ENCODE assay signal across 18 cellular contexts in the genomic region with DNA sequence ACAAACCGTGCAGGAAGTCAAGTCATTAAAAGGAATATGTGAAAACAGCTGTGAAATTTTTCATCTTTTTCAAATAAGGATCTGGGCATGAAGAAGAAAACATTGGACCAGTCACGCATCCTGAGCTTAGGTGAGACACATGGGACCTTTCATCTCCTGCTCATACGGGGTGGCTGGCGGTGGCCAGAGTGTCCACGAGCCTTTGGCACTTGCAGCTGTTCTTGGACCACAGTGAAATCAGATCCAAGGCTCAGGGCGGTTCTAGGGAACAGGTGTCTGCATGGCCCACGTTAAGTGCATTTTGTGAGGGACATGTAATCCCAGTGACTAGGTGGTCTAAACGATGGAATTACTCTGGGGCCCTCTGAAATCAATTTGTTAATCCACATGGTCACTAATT.
DNase-seq lines count a peak whose midpoint lies in the region; ATAC-seq and TF ChIP-seq lines count a peak whose summit lies in the region.
"Had no signal": no experiment of that assay in that cellular context is flagged by ENCODE, and none has a peak within 500 bp of the region (broad histone marks: within the 10 kb centered on the region; RNA-seq: fewer than 3 reads in every experiment).

No MANE protein-coding gene starts in this region.

- intact Hi-C loops in activated CD8-positive, alpha-beta T cell treated with anti-CD3 and anti-CD28 coated beads for 36 hours (cut with micrococcal nuclease), result no loop called here

- no peaks in the 10 kb centered on the region for H3K27me3 ChIP-seq in neutrophil
- H3K27me3 ChIP-seq: BLaER1 had no signal

- peak; percentile 13 for DNase-seq in activated CD8-positive, alpha-beta T cell treated with anti-CD3 and anti-CD28 coated beads, Interleukin-2, amount 10 ng/mL, durations not matched to agents 7 days and 5 days
- no peak for DNase-seq in activated CD8-positive, alpha-beta T cell treated with anti-CD3 and anti-CD28 coated beads for 36 hours
- DNase-seq in left lobe of liver (ENCODE audit: low spot score) (peak; percentile 35), pons (ENCODE audit: low spot score) (no peak), putamen (ENCODE audit: low spot score) (no peak)
- DNase-seq: HFFc6, NCI-H1048, NCI-H146, NCI-H2081 treated with DMSO at 0.1 percent for 48 hours, NCI-H510A, NCI-H774 had no signal

- H3K27me3 Mint-ChIP-seq in activated CD8-positive, alpha-beta T cell treated with anti-CD3 and anti-CD28 coated beads, Interleukin-2, amount 10 ng/mL, durations not matched to agents 7 days and 5 days (ENCODE audit: low read depth), result peaks cover 15% of the 10 kb centered on the region
- peaks cover 3% of the 10 kb centered on the region for H3K27me3 Mint-ChIP-seq in activated CD8-positive, alpha-beta T cell treated with anti-CD3 and anti-CD28 coated beads for 36 hours

- H3K27ac Mint-ChIP-seq in activated CD8-positive, alpha-beta T cell treated with anti-CD3 and anti-CD28 coated beads, Interleukin-2, amount 10 ng/mL, durations not matched to agents 7 days and 5 days, result no peak overlapping the region
- H3K27ac Mint-ChIP-seq in activated CD8-positive, alpha-beta T cell treated with anti-CD3 and anti-CD28 coated beads for 36 hours, result no peak overlapping the region

- no peak for ATAC-seq in activated CD8-positive, alpha-beta T cell treated with anti-CD3 and anti-CD28 coated beads, Interleukin-2, amount 10 ng/mL, durations not matched to agents 7 days and 5 days
- no peak for ATAC-seq in activated CD8-positive, alpha-beta T cell treated with anti-CD3 and anti-CD28 coated beads for 36 hours
- ATAC-seq in left lobe of liver, result no peak
- ATAC-seq in activated CD4-positive, CD25-positive, alpha-beta regulatory T cell treated with anti-CD3 and anti-CD28 coated beads, Interleukin-2, amount 50 U/mL, for 24 hours, result no peak
- no peak for ATAC-seq in GM18867 (IDR thresholded peaks at IDR 0.05; ENCODE audit: unreplicated experiment)
- ATAC-seq: HepG2, Right ventricle myocardium inferior had no signal

- no peak overlapping the region for H3K4me3 Mint-ChIP-seq in activated CD8-positive, alpha-beta T cell treated with anti-CD3 and anti-CD28 coated beads, Interleukin-2, amount 10 ng/mL, durations not matched to agents 7 days and 5 days
- no peak overlapping the region for H3K4me3 Mint-ChIP-seq in activated CD8-positive, alpha-beta T cell treated with anti-CD3 and anti-CD28 coated beads for 36 hours
- H3K4me3 Mint-ChIP-seq: HFFc6 had no signal

- H3K36me3 ChIP-seq in neutrophil, result no peaks in the 10 kb centered on the region
- H3K36me3 ChIP-seq: BLaER1 had no signal

- no peaks in the 10 kb centered on the region for H3K9me3 ChIP-seq in neutrophil
- H3K9me3 ChIP-seq: BLaER1 had no signal

- peaks cover 53 to 54% of the 10 kb centered on the region in 2 experiments for H3K4me1 ChIP-seq in neutrophil (ENCODE audit: control insufficient read depth in 1 of 2, insufficient read depth in 1 of 2, low read depth in 1 of 2, low read length in 1 of 2)

- H3K36me3 Mint-ChIP-seq in activated CD8-positive, alpha-beta T cell treated with anti-CD3 and anti-CD28 coated beads, Interleukin-2, amount 10 ng/mL, durations not matched to agents 7 days and 5 days (ENCODE audit: low read depth), result no peaks in the 10 kb centered on the region
- no peaks in the 10 kb centered on the region for H3K36me3 Mint-ChIP-seq in activated CD8-positive, alpha-beta T cell treated with anti-CD3 and anti-CD28 coated beads for 36 hours (ENCODE audit: low read depth)

- POLR2A ChIA-PET in activated CD8-positive, alpha-beta T cell treated with anti-CD3 and anti-CD28 coated beads, Interleukin-2, amount 10 ng/mL, durations not matched to agents 7 days and 5 days (lab: Charles Lee), result no interaction called here
- POLR2A ChIA-PET in activated CD8-positive, alpha-beta T cell treated with anti-CD3 and anti-CD28 coated beads for 36 hours (lab: Charles Lee), result no interaction called here

- peak overlapping the region; percentile 91 for H3K27ac ChIP-seq in neutrophil
- H3K27ac ChIP-seq: BLaER1, KMS-11 had no signal

- H3K4me1 Mint-ChIP-seq in activated CD8-positive, alpha-beta T cell treated with anti-CD3 and anti-CD28 coated beads, Interleukin-2, amount 10 ng/mL, durations not matched to agents 7 days and 5 days (ENCODE audit: low read depth), result peaks cover 8% of the 10 kb centered on the region
- peaks cover 6% of the 10 kb centered on the region for H3K4me1 Mint-ChIP-seq in activated CD8-positive, alpha-beta T cell treated with anti-CD3 and anti-CD28 coated beads for 36 hours (ENCODE audit: low read depth)

- TF ChIP-seq CTCF in activated CD8-positive, alpha-beta T cell treated with anti-CD3 and anti-CD28 coated beads for 36 hours (IDR thresholded peaks at IDR 0.05), result no peak
- TF ChIP-seq CTCF in neutrophil (IDR thresholded peaks at IDR 0.05), result no peak

- CTCF ChIA-PET in activated CD8-positive, alpha-beta T cell treated with anti-CD3 and anti-CD28 coated beads, Interleukin-2, amount 10 ng/mL, durations not matched to agents 7 days and 5 days (lab: Charles Lee), result no interaction called here
- CTCF ChIA-PET in activated CD8-positive, alpha-beta T cell treated with anti-CD3 and anti-CD28 coated beads for 36 hours (lab: Charles Lee), result interaction anchor here (1.8 kb wide), 1 partner anchor 11 kb away, joined by 4 read pairs; no protein-coding TSS in a partner anchor

- peak overlapping the region in 1 of 2 experiments; percentile 53 for H3K4me3 ChIP-seq in neutrophil (ENCODE audit: low read depth in 1 of 2, low read length in 1 of 2)
- H3K4me3 ChIP-seq: BLaER1 had no signal

- no peaks in the 10 kb centered on the region for H3K9me3 Mint-ChIP-seq in activated CD8-positive, alpha-beta T cell treated with anti-CD3 and anti-CD28 coated beads, Interleukin-2, amount 10 ng/mL, durations not matched to agents 7 days and 5 days (ENCODE audit: insufficient read depth)
- no peaks in the 10 kb centered on the region for H3K9me3 Mint-ChIP-seq in activated CD8-positive, alpha-beta T cell treated with anti-CD3 and anti-CD28 coated beads for 36 hours
- H3K9me3 Mint-ChIP-seq: HFFc6 had no signal

Comparison
In these comparisons a context has a peak if more than half of its experiments do, and no peak if none do; other contexts are left out.
1. DNase-seq: peak in activated CD8-positive, alpha-beta T cell treated with anti-CD3 and anti-CD28 coated beads, Interleukin-2, amount 10 ng/mL, durations not matched to agents 7 days and 5 days (single experiment) and left lobe of liver (single experiment); none in activated CD8-positive, alpha-beta T cell treated with anti-CD3 and anti-CD28 coated beads for 36 hours (single experiment), pons (single experiment) and putamen (single experiment).